ENCODE assay signal across 21 cellular contexts in genomic region chr9:123507992-123508391, GRCh38.
A peak's percentile ranks its signal among the peaks of the same experiment; 100 is the strongest.
DNase-seq lines count a peak whose midpoint lies in the region; ATAC-seq and TF ChIP-seq lines count a peak whose summit lies in the region.
"Had no signal": no experiment of that assay in that cellular context is flagged by ENCODE, and none has a peak within 500 bp of the region (broad histone marks: within the 10 kb centered on the region; RNA-seq: fewer than 3 reads in every experiment).

No MANE protein-coding gene starts in this region.

- intact Hi-C loops in left ventricle myocardium superior (cut with micrococcal nuclease) = no loop called here

- DNase-seq in GM04504 (ENCODE audit: low read depth) (peak; percentile 31), cardiac fibroblast (ENCODE audit: low read depth in 2 of 2) (peak; percentile 21 to 51), left ventricle myocardium superior (no peak), stromal cell of bone marrow (ENCODE audit: low read depth) (peak; percentile 9), NCI-H345 (lab: John Stamatoyannopoulos, UW) (no peak), NCI-H1417 treated with DMSO at 0.1 percent for 48 hours (lab: John Stamatoyannopoulos, UW) (no peak)
- DNase-seq in activated CD4-positive, CD25-positive, alpha-beta regulatory T cell treated with anti-CD3 and anti-CD28 coated beads, Interleukin-2, amount 50 U/mL, for 72 hours = no peak
- DNase-seq: activated CD8-positive, alpha-beta memory T cell treated with anti-CD3 and anti-CD28 coated beads for 24 hours; GOT3; naive B cell; NCI-H748 treated with DMSO at 0.1 percent for 48 hours; PC-3; stimulated activated CD4-positive, alpha-beta T cell treated with anti-CD3 and anti-CD28 coated beads, Interleukin-2, amount 100 ng/mL, for 24 hours; stimulated activated naive CD8-positive, alpha-beta T cell treated with anti-CD3 and anti-CD28 coated beads, Interleukin-15, Interleukin-2, amounts not matched to agents 100 U/mL and 50 U/mL, for 24 hours; T1000; upper lobe of left lung had no signal

- peak overlapping the region; percentile 6 to 27 for H3K4me3 ChIP-seq in cardiac fibroblast (replicated peaks in 1 of 2; ENCODE audit: low read depth in 2 of 2, low read length in 2 of 2)
- H3K4me3 ChIP-seq: BLaER1 treated with 17β-estradiol and CSF1 and Interleukin-3, amounts not matched to agents 10 nM and 100 nM; gastroesophageal sphincter; lung; sigmoid colon; upper lobe of left lung had no signal

- ATAC-seq in left ventricle myocardium superior = peak; percentile 50
- ATAC-seq: activated naive CD4-positive, alpha-beta T cell treated with anti-CD3 and anti-CD28 coated beads, Interleukin-2, amount 50 U/mL, for 72 hours; gastroesophageal sphincter; PC-3; stimulated activated naive CD8-positive, alpha-beta T cell treated with anti-CD3 and anti-CD28 coated beads, Interleukin-15, Interleukin-2, amounts not matched to agents 100 U/mL and 50 U/mL, for 24 hours had no signal

- no peak for TF ChIP-seq CTCF in cardiac fibroblast (IDR thresholded peaks at IDR 0.05; ENCODE audit: low read depth, low read length)

Comparison
In these comparisons a context has a peak if more than half of its experiments do, and no peak if none do; other contexts are left out.
1. DNase-seq: peak in GM04504 (single experiment), cardiac fibroblast (2 of 2) and stromal cell of bone marrow (single experiment); none in left ventricle myocardium superior (single experiment), NCI-H345 (single experiment), NCI-H1417 treated with DMSO at 0.1 percent for 48 hours (single experiment) and activated CD4-positive, CD25-positive, alpha-beta regulatory T cell treated with anti-CD3 and anti-CD28 coated beads, Interleukin-2, amount 50 U/mL, for 72 hours (single experiment).